Comparison of ENCODE assay signal across 24 cellular contexts in the genomic region with DNA sequence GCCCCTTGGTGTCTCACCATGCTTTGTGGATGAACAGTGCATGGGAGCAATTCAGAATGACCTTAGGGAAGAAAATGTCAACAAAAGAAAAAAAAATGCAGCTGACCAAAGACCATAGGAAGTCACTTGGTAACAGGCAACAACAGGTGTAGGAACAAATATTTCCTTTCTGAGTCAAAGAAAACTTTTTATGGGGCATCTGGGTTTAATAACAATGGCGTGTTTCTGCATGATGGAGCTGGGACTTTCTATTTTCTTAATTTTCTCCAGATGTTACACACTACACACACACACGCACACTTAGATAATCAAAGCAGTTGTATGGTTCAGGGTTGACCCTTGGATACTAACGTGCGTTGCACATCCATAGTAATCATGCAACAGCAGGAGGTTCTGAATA. TPM values are rescaled to one million over a fixed set of nuclear protein-coding genes. Genes with fewer than 3 reads are reported as not detected.
"Had no signal": no experiment of that assay in that cellular context is flagged by ENCODE, and none has a peak within 500 bp of the region (broad histone marks: within the 10 kb centered on the region; RNA-seq: fewer than 3 reads in every experiment).

No MANE protein-coding gene starts in this region.

- H3K4me1 Mint-ChIP-seq: activated T-helper 17 cell treated with anti-CD3 and anti-CD28 coated beads, Interleukin-2, amount 50 U/mL, for 72 hours; naive thymus-derived CD4-positive, alpha-beta T cell; neural crest cell had no signal

- H3K4me3 Mint-ChIP-seq: activated T-cell treated with anti-CD3 and anti-CD28 coated beads, Interleukin-2, amount 50 U/mL, for 24 hours; activated T-helper 17 cell treated with anti-CD3 and anti-CD28 coated beads, Interleukin-2, amount 50 U/mL, for 72 hours; dendritic cell treated with granulocyte-macrophage colony-stimulating factor and Interleukin-4, amounts not matched to agents 40 ng/mL and 50 ng/mL, for 4 days; naive thymus-derived CD4-positive, alpha-beta T cell; neural crest cell had no signal

- ATAC-seq: activated naive CD4-positive, alpha-beta T cell treated with anti-CD3 and anti-CD28 coated beads, Interleukin-2, amount 50 U/mL, for 72 hours; activated T-helper 17 cell treated with anti-CD3 and anti-CD28 coated beads, Interleukin-2, amount 50 U/mL, for 72 hours; left lung; naive thymus-derived CD4-positive, alpha-beta T cell; stimulated activated naive CD8-positive, alpha-beta T cell treated with anti-CD3 and anti-CD28 coated beads, Interleukin-15, Interleukin-2, amounts not matched to agents 100 U/mL and 50 U/mL, for 24 hours had no signal

- H3K36me3 ChIP-seq: ascending aorta, brain microvascular endothelial cell, left lung, sigmoid colon, spleen had no signal

- H3K27ac Mint-ChIP-seq: activated naive CD4-positive, alpha-beta T cell treated with anti-CD3 and anti-CD28 coated beads, Interleukin-2, amount 50 U/mL, for 72 hours; activated T-cell treated with anti-CD3 and anti-CD28 coated beads, Interleukin-2, amount 50 U/mL, for 24 hours; activated T-helper 17 cell treated with anti-CD3 and anti-CD28 coated beads, Interleukin-2, amount 50 U/mL, for 72 hours; dendritic cell treated with granulocyte-macrophage colony-stimulating factor and Interleukin-4, amounts not matched to agents 40 ng/mL and 50 ng/mL, for 4 days; naive thymus-derived CD4-positive, alpha-beta T cell had no signal

- DNase-seq: activated CD4-positive, alpha-beta T cell treated with anti-CD3 and anti-CD28 coated beads for 1 hour; activated T-cell treated with anti-CD3 and anti-CD28 coated beads, Interleukin-2, amount 50 U/mL, for 24 hours; brain microvascular endothelial cell; caudate nucleus; effector CD4-positive, alpha-beta T cell; glutamatergic neuron; hippocampal formation; kidney glomerular epithelial cell; left lung; naive thymus-derived CD4-positive, alpha-beta T cell; occipital lobe; sigmoid colon; spleen; stimulated activated CD4-positive, alpha-beta T cell treated with anti-CD3 and anti-CD28 coated beads, Interleukin-4, amount 100 ng/mL, for 24 hours; stimulated activated naive CD8-positive, alpha-beta T cell treated with anti-CD3 and anti-CD28 coated beads, Interleukin-15, Interleukin-2, amounts not matched to agents 100 U/mL and 50 U/mL, for 24 hours; T-helper 9 cell had no signal

- H3K9me3 ChIP-seq: ascending aorta, left lung, spleen had no signal

- H3K27me3 Mint-ChIP-seq: activated T-cell treated with anti-CD3 and anti-CD28 coated beads, Interleukin-2, amount 50 U/mL, for 24 hours; activated T-helper 17 cell treated with anti-CD3 and anti-CD28 coated beads, Interleukin-2, amount 50 U/mL, for 72 hours; dendritic cell treated with granulocyte-macrophage colony-stimulating factor and Interleukin-4, amounts not matched to agents 40 ng/mL and 50 ng/mL, for 4 days had no signal

- H3K4me3 ChIP-seq: ascending aorta, left lung, lung, sigmoid colon, spleen had no signal

- H3K9me3 Mint-ChIP-seq: activated naive CD4-positive, alpha-beta T cell treated with anti-CD3 and anti-CD28 coated beads, Interleukin-2, amount 50 U/mL, for 72 hours; activated T-cell treated with anti-CD3 and anti-CD28 coated beads, Interleukin-2, amount 50 U/mL, for 24 hours; activated T-helper 17 cell treated with anti-CD3 and anti-CD28 coated beads, Interleukin-2, amount 50 U/mL, for 72 hours; dendritic cell treated with granulocyte-macrophage colony-stimulating factor and Interleukin-4, amounts not matched to agents 40 ng/mL and 50 ng/mL, for 4 days; neural crest cell had no signal

- H3K27ac ChIP-seq: ascending aorta, brain microvascular endothelial cell, left lung, sigmoid colon, spleen had no signal

- H3K27me3 ChIP-seq: ascending aorta, brain microvascular endothelial cell, left lung, sigmoid colon had no signal

- H3K4me1 ChIP-seq: ascending aorta, left lung, spleen had no signal

- FAIRE-seq: frontal cortex had no signal

- H3K36me3 Mint-ChIP-seq: activated naive CD4-positive, alpha-beta T cell treated with anti-CD3 and anti-CD28 coated beads, Interleukin-2, amount 50 U/mL, for 72 hours; naive thymus-derived CD4-positive, alpha-beta T cell had no signal

RNA-seq across cellular contexts. Expression of a gene that starts 47.9 kb away (rescaled TPM):
- total RNA-seq: activated naive CD4-positive, alpha-beta T cell treated with anti-CD3 and anti-CD28 coated beads, Interleukin-2, amount 50 U/mL, for 72 hours; activated T-helper 17 cell treated with anti-CD3 and anti-CD28 coated beads, Interleukin-2, amount 50 U/mL, for 72 hours; naive thymus-derived CD4-positive, alpha-beta T cell; subcutaneous adipose tissue had no signal
- polyA plus RNA-seq: naive thymus-derived CD4-positive, alpha-beta T cell had no signal
